ENCODE assay signal across 28 cellular contexts in genomic region chr2:160507464-160507863, GRCh38.
"Had no signal": no experiment of that assay in that cellular context is flagged by ENCODE, and none has a peak within 500 bp of the region (broad histone marks: within the 10 kb centered on the region; RNA-seq: fewer than 3 reads in every experiment).

No MANE protein-coding gene starts in this region.

- H3K9me3 Mint-ChIP-seq: activated T-cell treated with anti-CD3 and anti-CD28 coated beads, Interleukin-2, amount 50 U/mL, for 24 hours had no signal

- H3K36me3 ChIP-seq: breast epithelium, esophagus muscularis mucosa, heart right ventricle, ovary, prostate gland, tibial nerve had no signal

- DNase-seq: activated CD4-positive, alpha-beta T cell treated with anti-CD3 and anti-CD28 coated beads for 48 hours; activated CD4-positive, alpha-beta T cell treated with anti-CD3 and anti-CD28 coated beads, Interleukin-2, amount 50 U/mL, for 48 hours; activated CD8-positive, alpha-beta memory T cell treated with anti-CD3 and anti-CD28 coated beads for 24 hours; activated CD8-positive, alpha-beta memory T cell treated with anti-CD3 and anti-CD28 coated beads, Interleukin-2, amount 50 U/mL, for 4 hours; activated effector memory CD4-positive, alpha-beta T cell treated with Interleukin-2 at 50 U/mL for 16 hours; activated naive CD4-positive, alpha-beta T cell treated with Interleukin-2 at 50 U/mL for 16 hours; activated T-cell treated with anti-CD3 and anti-CD28 coated beads, Interleukin-2, amount 50 U/mL, for 24 hours; amygdala; central memory CD4-positive, alpha-beta T cell; dermis blood vessel endothelial cell; effector CD4-positive, alpha-beta T cell; foreskin melanocyte; heart right ventricle; islet precursor cell; left colon; mammary epithelial cell; ovary; retina; stimulated activated CD4-positive, alpha-beta T cell treated with anti-CD3 and anti-CD28 coated beads, Interleukin-15, amount 100 ng/mL, for 24 hours; stimulated activated CD4-positive, alpha-beta T cell treated with anti-CD3 and anti-CD28 coated beads, Interleukin-2, amount 100 ng/mL, for 24 hours; stimulated activated naive CD4-positive, alpha-beta T cell treated with Interleukin-2 at 50 U/mL for 16 hours; T-helper 9 cell had no signal

- H3K9me3 ChIP-seq: breast epithelium, esophagus muscularis mucosa, heart right ventricle, ovary, prostate gland, tibial nerve had no signal

- H3K4me3 ChIP-seq: breast epithelium, esophagus muscularis mucosa, heart right ventricle, ovary, prostate gland, tibial nerve had no signal

- H3K36me3 Mint-ChIP-seq: activated naive CD8-positive, alpha-beta T cell had no signal

- H3K27me3 Mint-ChIP-seq: activated naive CD8-positive, alpha-beta T cell; activated T-cell treated with anti-CD3 and anti-CD28 coated beads, Interleukin-2, amount 50 U/mL, for 24 hours had no signal

- H3K27ac ChIP-seq: breast epithelium, esophagus muscularis mucosa, ovary, prostate gland, tibial nerve, VCaP had no signal

- ATAC-seq: heart right ventricle, left colon had no signal
